ENCODE assay signal across 8 cellular contexts in the genomic region with DNA sequence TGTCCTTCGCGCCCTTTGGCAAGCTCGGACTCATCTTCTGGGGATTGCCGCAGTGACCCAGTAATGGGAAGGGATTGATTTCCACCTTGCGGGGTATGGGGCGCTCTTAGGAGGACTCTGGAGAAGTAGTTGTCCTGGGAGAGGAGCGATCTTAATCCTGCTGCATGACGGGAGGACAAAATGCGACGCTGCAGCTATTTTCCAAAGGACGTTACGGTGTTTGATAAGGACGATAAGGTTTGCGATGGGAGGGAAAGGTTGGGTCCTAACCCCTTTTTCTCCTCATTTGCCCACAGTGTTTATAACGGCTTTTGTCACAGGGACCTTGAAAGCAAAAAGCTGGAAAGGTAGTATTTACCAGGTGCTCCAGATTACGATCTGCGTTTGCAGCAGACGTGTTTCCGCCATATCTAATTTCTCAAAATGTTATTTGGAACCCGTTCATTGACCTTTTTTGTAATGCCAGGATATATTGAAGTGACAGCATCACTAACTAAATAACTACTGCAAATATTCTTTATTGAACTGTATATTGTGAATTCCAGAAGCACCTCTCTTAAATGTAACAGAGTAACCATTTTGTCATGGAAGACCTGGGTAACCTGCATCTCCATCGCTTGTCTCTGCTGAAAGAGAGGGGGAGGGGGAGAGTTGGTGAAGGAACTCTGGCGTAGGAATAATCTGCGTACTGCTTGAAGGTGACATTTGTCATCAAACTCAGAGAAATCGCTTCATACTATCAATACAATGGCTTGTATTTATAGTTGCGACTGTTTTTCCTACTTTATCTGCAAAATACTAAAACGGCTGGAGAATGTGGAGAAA. TPM values are rescaled to one million over a fixed set of nuclear protein-coding genes. Genes with fewer than 3 reads are reported as not detected.
A peak's percentile ranks its signal among the peaks of the same experiment; 100 is the strongest.
DNase-seq lines count a peak whose midpoint lies in the region; ATAC-seq and TF ChIP-seq lines count a peak whose summit lies in the region.

No MANE protein-coding gene starts in this region.

- TF ChIP-seq POLR2A in gastroesophageal sphincter (IDR thresholded peaks at IDR 0.05) (no peak), prostate gland (IDR thresholded peaks at IDR 0.05) (no peak), GM18505 (IDR thresholded peaks at IDR 0.05; ENCODE audit: borderline replicate concordance, extremely low read depth, insufficient read depth, insufficient read length) (no peak)

- TF ChIP-seq CTCF in WI38 (IDR thresholded peaks at IDR 0.05; ENCODE audit: low read depth, low read length) (no peak), gastroesophageal sphincter (IDR thresholded peaks at IDR 0.05) (no peak), prostate gland (IDR thresholded peaks at IDR 0.05) (no peak)

- intact Hi-C loops in prostate gland (cut with DNase I) = no loop called here

- H3K27me3 ChIP-seq in ACC112 (ENCODE audit: insufficient read depth, low read length) (no peaks in the 10 kb centered on the region), gastroesophageal sphincter (no peaks in the 10 kb centered on the region), prostate gland (replicated peaks; ENCODE audit: insufficient read depth) (no peaks in the 10 kb centered on the region)

- WGBS in gastroesophageal sphincter (ENCODE audit: low coverage in 1 of 2), 2 donors = 1 to 7% methylated on average over 14 to 15 of the region's 26 CpGs
- 5% methylated on average over 26 of the region's 26 CpGs for WGBS in prostate gland

- peak; percentile 9 for ATAC-seq in GM18867 (IDR thresholded peaks at IDR 0.05; ENCODE audit: unreplicated experiment)
- ATAC-seq in HG03432 (IDR thresholded peaks at IDR 0.05; ENCODE audit: unreplicated experiment) = peak; percentile 15
- peak; percentile 21 for ATAC-seq in gastroesophageal sphincter
- ATAC-seq in GM18505 (IDR thresholded peaks at IDR 0.05; ENCODE audit: unreplicated experiment) = no peak

- DNase-seq in prostate gland (ENCODE audit: low spot score) (no peak), OCI-M2 (lab: John Stamatoyannopoulos, UW; ENCODE audit: unreplicated experiment) (no peak)

- peaks cover 66% of the 10 kb centered on the region for H3K79me2 ChIP-seq in ACC112 (ENCODE audit: control insufficient read depth, insufficient read depth, low read length, unreplicated experiment)

- no peaks in the 10 kb centered on the region for H3K36me3 ChIP-seq in ACC112 (ENCODE audit: insufficient read depth, low read length)
- H3K36me3 ChIP-seq in gastroesophageal sphincter = peaks cover 0 to 10% of the 10 kb centered on the region in 2 donors
- no peaks in the 10 kb centered on the region for H3K36me3 ChIP-seq in prostate gland

- H3K4me1 ChIP-seq in ACC112 (ENCODE audit: control insufficient read depth, insufficient read depth, low read length, unreplicated experiment) = peaks cover 30% of the 10 kb centered on the region
- H3K4me1 ChIP-seq in gastroesophageal sphincter = peaks cover 12 to 62% (median 18%) of the 10 kb centered on the region in 3 donors
- no peaks in the 10 kb centered on the region for H3K4me1 ChIP-seq in prostate gland (replicated peaks)

- no peaks in the 10 kb centered on the region for H3K9me3 ChIP-seq in gastroesophageal sphincter
- no peaks in the 10 kb centered on the region for H3K9me3 ChIP-seq in prostate gland

- peak overlapping the region; percentile 73; the same call in 1 of the 2 replicates for H3K27ac ChIP-seq in ACC112 (ENCODE audit: low read depth, low read length)
- H3K27ac ChIP-seq in gastroesophageal sphincter = peak overlapping the region; percentile 75 to 93 (median 90)
- H3K27ac ChIP-seq in prostate gland = peak overlapping the region; percentile 82 to 85

- no peak for TF ChIP-seq EP300 in gastroesophageal sphincter (IDR thresholded peaks at IDR 0.05)

- peak overlapping the region; percentile 83 for H2AFZ ChIP-seq in ACC112 (ENCODE audit: low read length, unreplicated experiment)

- H3K4me3 ChIP-seq in ACC112 (ENCODE audit: low read depth, low read length) (peak overlapping the region; percentile 87), WI38 (ENCODE audit: low read depth, low read length) (peak overlapping the region; percentile 95), gastroesophageal sphincter (peak overlapping the region; percentile 68 to 80), prostate gland (peak overlapping the region; percentile 77 to 80)

RNA-seq across cellular contexts. Expression of gene MDH1, which starts 0.6 kb away (rescaled TPM):
- total RNA-seq in gastroesophageal sphincter = 100 to 1,000 TPM; 134 to 229 (median 190) TPM
- 100 to 1,000 TPM; 120 to 160 TPM for total RNA-seq in prostate gland

RNA-seq across cellular contexts. Expression of gene WDPCP, which starts 1.1 kb away (rescaled TPM):
- total RNA-seq in gastroesophageal sphincter (10 to 100 TPM in 2 of 4 donors, 1 to 10 TPM in 2; 7.1 to 19.9 (median 9.6) TPM), prostate gland (10 to 100 TPM in 1 of 2 donors, 1 to 10 TPM in 1; 8.4 to 12.6 TPM)
